In the genomic region with DNA sequence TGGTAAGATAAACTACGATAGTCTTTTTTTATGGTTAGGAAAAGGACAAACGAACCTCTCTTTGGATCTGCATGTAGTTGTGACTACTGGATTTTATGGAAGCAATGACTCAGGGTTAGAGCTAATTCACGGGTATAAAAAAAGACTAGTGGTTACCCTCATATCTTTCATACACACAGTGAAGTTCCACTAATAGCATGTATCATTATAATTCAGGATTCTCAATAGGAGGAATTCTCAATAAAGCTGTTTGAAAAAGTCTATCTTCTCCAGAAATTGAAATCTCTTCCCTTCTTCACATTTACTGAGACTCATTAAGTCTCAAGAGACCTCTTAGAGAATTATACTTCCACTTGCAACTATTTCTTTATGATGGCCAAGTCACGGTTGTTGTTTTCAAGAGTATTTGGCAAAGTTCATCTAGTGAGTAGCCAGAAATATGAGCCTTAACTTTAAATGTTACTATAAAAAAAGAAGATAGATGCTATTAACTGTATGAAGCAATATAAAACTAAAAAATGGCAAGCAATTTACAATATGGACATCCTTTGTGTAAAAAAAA, we compare ENCODE assay signal across 15 cellular contexts. TPM values are rescaled to one million over a fixed set of nuclear protein-coding genes. Genes with fewer than 3 reads are reported as not detected.
"Had no signal": no experiment of that assay in that cellular context is flagged by ENCODE, and none has a peak within 500 bp of the region (broad histone marks: within the 10 kb centered on the region; RNA-seq: fewer than 3 reads in every experiment).

No MANE protein-coding gene starts in this region.

- H3K27ac ChIP-seq: colonic mucosa, foreskin keratinocyte, pancreas, tibial artery had no signal

- H3K36me3 ChIP-seq: colonic mucosa, pancreas had no signal

- DNase-seq: activated CD4-positive, alpha-beta T cell treated with anti-CD3 and anti-CD28 coated beads for 4 hours; activated CD8-positive, alpha-beta memory T cell treated with anti-CD3 and anti-CD28 coated beads, Interleukin-2, amount 50 U/mL, for 4 hours; activated CD8-positive, alpha-beta T cell treated with anti-CD3 and anti-CD28 coated beads, Interleukin-2, amount 10 ng/mL, durations not matched to agents 7 days and 5 days; activated gamma-delta T cell; activated naive CD8-positive, alpha-beta T cell treated with anti-CD3 and anti-CD28 coated beads for 36 hours; activated T-cell treated with anti-CD3 and anti-CD28 coated beads, Interleukin-2, amount 50 U/mL, for 48 hours; central memory CD4-positive, alpha-beta T cell; colonic mucosa; foreskin keratinocyte; immature natural killer cell; pancreas; tibial artery had no signal

- H3K4me1 ChIP-seq: colonic mucosa, foreskin keratinocyte, tibial artery had no signal

- H3K4me3 ChIP-seq: colonic mucosa, pancreas, tibial artery had no signal

- H3K27me3 ChIP-seq: colonic mucosa, foreskin keratinocyte, pancreas, tibial artery had no signal

- H3K9me3 ChIP-seq: colonic mucosa, pancreas, tibial artery had no signal

RNA-seq across cellular contexts. Expression of gene CTXND2, which starts 39.4 kb away (rescaled TPM):
- total RNA-seq: activated CD8-positive, alpha-beta T cell treated with anti-CD3 and anti-CD28 coated beads, Interleukin-2, amount 10 ng/mL, durations not matched to agents 7 days and 5 days; activated naive CD8-positive, alpha-beta T cell treated with anti-CD3 and anti-CD28 coated beads for 36 hours; colonic mucosa; foreskin keratinocyte; liver; mesenteric fat pad; pancreas; WTC11 had no signal
